Comparison of ENCODE assay signal across 8 cellular contexts in the genomic region with DNA sequence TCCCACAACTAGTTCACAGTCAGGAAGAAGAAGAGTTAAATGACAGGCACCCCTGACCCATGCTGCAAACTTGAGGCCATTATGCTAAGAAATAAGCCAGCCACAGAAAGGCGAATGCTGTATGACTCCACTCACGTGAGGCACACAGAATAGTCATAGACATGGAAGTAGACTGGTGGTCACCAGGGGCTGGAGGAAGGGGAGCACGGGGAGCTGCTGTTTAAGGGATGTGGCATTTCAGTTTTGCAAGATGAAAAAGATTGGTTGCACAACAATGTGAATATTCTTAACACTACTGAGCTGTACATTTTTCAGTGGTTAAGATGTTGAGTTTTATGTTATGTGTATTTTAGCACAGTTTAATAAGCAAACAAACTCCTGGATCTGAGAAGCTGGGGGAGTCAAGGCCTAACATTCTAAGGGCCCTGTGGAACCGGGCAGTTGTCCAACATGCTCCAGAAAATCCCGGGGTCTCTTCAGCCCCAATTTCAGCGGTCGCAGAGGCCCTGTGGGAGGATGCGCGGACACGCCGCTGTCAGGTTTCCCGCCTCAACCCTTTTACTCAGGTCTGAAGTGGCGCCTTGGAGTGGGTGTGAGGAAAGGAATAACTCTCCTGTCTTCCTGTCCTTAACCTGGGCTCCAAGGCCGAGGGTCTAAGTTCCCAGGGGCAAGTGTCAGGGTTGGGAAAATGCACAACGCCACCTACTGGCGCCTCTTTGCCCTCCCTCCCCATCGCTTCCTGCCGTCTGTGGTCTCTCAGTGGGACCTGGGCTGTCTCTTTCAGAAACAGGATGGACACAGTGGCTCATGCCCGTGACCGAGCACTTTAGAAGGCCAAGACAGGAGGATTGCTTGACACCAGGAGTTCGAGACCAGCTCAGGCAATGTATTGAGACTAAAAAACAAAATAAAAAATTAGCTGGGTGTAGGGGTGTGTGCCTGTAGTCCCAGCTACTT. TPM values are rescaled to one million over a fixed set of nuclear protein-coding genes. Genes with fewer than 3 reads are reported as not detected.
DNase-seq lines count a peak whose midpoint lies in the region; ATAC-seq and TF ChIP-seq lines count a peak whose summit lies in the region.

No MANE protein-coding gene starts in this region.

- H3K9me3 Mint-ChIP-seq in effector memory CD8-positive, alpha-beta T cell, result no peaks in the 10 kb centered on the region

- no peak overlapping the region for H3K4me3 ChIP-seq in BE2C (ENCODE audit: low read depth, low read length)
- H3K4me3 ChIP-seq in H7 (ENCODE audit: insufficient read depth, low read depth, low read length), result no peak overlapping the region
- H3K4me3 ChIP-seq in SU-DHL-6 (ENCODE audit: insufficient read depth, low read length, poor library complexity, severe bottlenecking), result no peak overlapping the region
- no peak overlapping the region for H3K4me3 ChIP-seq in coronary artery

- H3K36me3 Mint-ChIP-seq in effector memory CD8-positive, alpha-beta T cell (ENCODE audit: insufficient read depth), result no peaks in the 10 kb centered on the region

- H3K27me3 ChIP-seq in BE2C, result no peaks in the 10 kb centered on the region
- no peaks in the 10 kb centered on the region for H3K27me3 ChIP-seq in H7 (ENCODE audit: control insufficient read depth, insufficient read depth, low read length)
- H3K27me3 ChIP-seq in SU-DHL-6 (ENCODE audit: low read length), result no peaks in the 10 kb centered on the region

- H3K9ac ChIP-seq in SU-DHL-6 (ENCODE audit: low read length), result no peak overlapping the region

- no peaks in the 10 kb centered on the region for H3K9me3 ChIP-seq in BE2C
- no peaks in the 10 kb centered on the region for H3K9me3 ChIP-seq in SU-DHL-6 (ENCODE audit: insufficient read depth, low read length)

- H3K27ac Mint-ChIP-seq in effector memory CD8-positive, alpha-beta T cell, result no peak overlapping the region

- H3K27ac ChIP-seq in SU-DHL-6 (ENCODE audit: low read depth, low read length) (no peak overlapping the region), coronary artery (no peak overlapping the region)

- H3K4me2 ChIP-seq in SU-DHL-6 (ENCODE audit: low read depth, low read length, poor library complexity, severe bottlenecking), result no peak overlapping the region

- no peak overlapping the region for H2AFZ ChIP-seq in SU-DHL-6 (ENCODE audit: low read depth, low read length, severe bottlenecking)

- DNase-seq in BE2C, result peak; percentile 65
- peak; percentile 87 for DNase-seq in H7
- peak in 1 of 3 experiments; percentile 23 for DNase-seq in effector memory CD8-positive, alpha-beta T cell
- DNase-seq in retina, result peak; percentile 48
- DNase-seq in coronary artery (ENCODE audit: low spot score), result no peak
- no peak for DNase-seq in NCI-H1105 treated with DMSO at 0.1 percent for 48 hours (lab: John Stamatoyannopoulos, UW)

- peak; percentile 51 for ATAC-seq in effector memory CD8-positive, alpha-beta T cell (replicated peaks)
- no peak for ATAC-seq in GM19463 (IDR thresholded peaks at IDR 0.05; ENCODE audit: unreplicated experiment)

- H3F3A ChIP-seq in SU-DHL-6 (ENCODE audit: insufficient read depth), result no peaks in the 10 kb centered on the region

- H3K36me3 ChIP-seq in BE2C (no peaks in the 10 kb centered on the region), H7 (replicated peaks; ENCODE audit: control insufficient read depth, insufficient read depth, low read length) (no peaks in the 10 kb centered on the region), SU-DHL-6 (ENCODE audit: low read length) (no peaks in the 10 kb centered on the region)

- H3K4me1 Mint-ChIP-seq in effector memory CD8-positive, alpha-beta T cell (ENCODE audit: low read depth in 2 of 2), result peaks cover 5% of the 10 kb centered on the region in 2 donors

- TF ChIP-seq CTCF in BE2C (IDR thresholded peaks at IDR 0.05; ENCODE audit: low read depth, low read length) (peak; percentile 87), SU-DHL-6 (IDR thresholded peaks at IDR 0.05; ENCODE audit: insufficient read depth, low read length, poor library complexity, severe bottlenecking) (peak; percentile 76), coronary artery (IDR thresholded peaks at IDR 0.05) (no peak)

- H3K4me1 ChIP-seq in BE2C, result no peaks in the 10 kb centered on the region

- no peaks in the 10 kb centered on the region for H3K9me2 ChIP-seq in SU-DHL-6 (replicated peaks; ENCODE audit: insufficient read depth, low read length)

- H3K27me3 Mint-ChIP-seq in effector memory CD8-positive, alpha-beta T cell, result peaks cover 26 to 28% of the 10 kb centered on the region in 2 donors

- H4K20me1 ChIP-seq in SU-DHL-6 (ENCODE audit: low read depth, low read length), result no peaks in the 10 kb centered on the region

- no peak overlapping the region for H3K4me3 Mint-ChIP-seq in effector memory CD8-positive, alpha-beta T cell

- H3K79me2 ChIP-seq in SU-DHL-6 (ENCODE audit: insufficient read depth, low read length), result no peaks in the 10 kb centered on the region

RNA-seq across cellular contexts. Expression of gene TMEM272, which starts 4.4 kb away (rescaled TPM):
- polyA plus RNA-seq in BE2C (2012; ENCODE audit: insufficient read depth, insufficient read length, low read depth), result not detected
- not detected in 2 replicates for total RNA-seq in H7 (2014; rRNA removed; shearing (Covaris generic))

RNA-seq across cellular contexts. Expression of gene CCDC70, which starts 12.3 kb away (rescaled TPM):
- not detected for polyA plus RNA-seq in BE2C (2012; ENCODE audit: insufficient read depth, insufficient read length, low read depth)
- not detected in 2 replicates for total RNA-seq in H7 (2014; rRNA removed; shearing (Covaris generic))

RNA-seq across cellular contexts. Expression of gene DHRS12, which starts 45.5 kb away (rescaled TPM):
- 11.0 TPM for polyA plus RNA-seq in BE2C (2012; ENCODE audit: insufficient read depth, insufficient read length, low read depth)
- 7.7 and 7.8 TPM in 2 replicates for total RNA-seq in H7 (2014; rRNA removed; shearing (Covaris generic))

Comparison
In these comparisons a context has a peak if more than half of its experiments do, and no peak if none do; other contexts are left out.
1. DNase-seq: peak in BE2C (single experiment), H7 (single experiment) and retina (single experiment); none in coronary artery (single experiment) and NCI-H1105 treated with DMSO at 0.1 percent for 48 hours (single experiment).